Comparison of ENCODE assay signal across 9 cellular contexts in the genomic region with DNA sequence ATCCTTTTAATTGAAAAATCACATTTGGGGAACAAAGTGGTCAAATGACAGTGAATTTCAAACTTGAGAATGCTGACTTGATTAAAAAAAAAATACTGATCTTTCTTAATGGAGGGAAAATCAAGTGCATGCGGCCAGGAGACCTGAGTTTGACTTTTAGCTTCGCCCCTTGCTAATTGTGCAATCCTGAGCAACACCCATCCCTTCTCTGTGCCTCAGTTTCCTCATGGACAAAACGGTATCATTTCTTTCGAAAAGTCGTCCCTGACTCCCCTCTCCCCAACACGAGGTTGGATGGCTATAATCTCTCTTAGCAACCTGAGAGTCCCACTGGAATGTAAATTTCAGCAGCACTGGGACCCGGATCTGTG. TPM values are rescaled to one million over a fixed set of nuclear protein-coding genes. Genes with fewer than 3 reads are reported as not detected.
DNase-seq lines count a peak whose midpoint lies in the region; ATAC-seq, FAIRE-seq and TF ChIP-seq lines count a peak whose summit lies in the region.
"Had no signal": no experiment of that assay in that cellular context is flagged by ENCODE, and none has a peak within 500 bp of the region (broad histone marks: within the 10 kb centered on the region; RNA-seq: fewer than 3 reads in every experiment).

No MANE protein-coding gene starts in this region.

- TF ChIP-seq CTCF in astrocyte (IDR thresholded peaks at IDR 0.05; ENCODE audit: insufficient read depth, low read depth, low read length) (no peak), keratinocyte (optimal IDR thresholded peaks at IDR 0.05 in 1 of 3, IDR thresholded peaks at IDR 0.05 in 1 of 3, conservative IDR thresholded peaks at IDR 0.05 in 1 of 3; ENCODE audit: extremely low read depth in 1 of 3, insufficient read depth in 2 of 3, low read length in 3 of 3) (no peak), stomach (IDR thresholded peaks at IDR 0.05) (no peak), mucosa of descending colon (IDR thresholded peaks at IDR 0.05) (no peak)

- ATAC-seq in mucosa of descending colon: no peak

- H3K27ac Mint-ChIP-seq in activated T-cell treated with anti-CD3 and anti-CD28 coated beads, Interleukin-2, amount 50 U/mL, for 24 hours: no peak overlapping the region
- peak overlapping the region; percentile 87 for H3K27ac Mint-ChIP-seq in astrocyte (ENCODE audit: unreplicated experiment)

- H3K4me1 ChIP-seq in astrocyte (ENCODE audit: insufficient read depth, low read length): peaks cover 26% of the 10 kb centered on the region
- H3K4me1 ChIP-seq in keratinocyte (ENCODE audit: control insufficient read depth, extremely low read depth, insufficient read depth, low read length): peaks cover 40% of the 10 kb centered on the region
- peaks cover 17 to 48% (median 36%) of the 10 kb centered on the region in 4 donors for H3K4me1 ChIP-seq in stomach
- peaks cover 13% of the 10 kb centered on the region for H3K4me1 ChIP-seq in mucosa of descending colon (ENCODE audit: low read depth)

- H3K36me3 ChIP-seq in astrocyte (ENCODE audit: insufficient read depth, low read length) (no peaks in the 10 kb centered on the region), keratinocyte (ENCODE audit: control insufficient read depth in 2 of 2, extremely low read depth in 1 of 2, insufficient read depth in 2 of 2, low read length in 2 of 2) (peaks cover 0 to 10% of the 10 kb centered on the region in 2 experiments), stomach (no peaks in the 10 kb centered on the region), mucosa of descending colon (ENCODE audit: low read depth) (no peaks in the 10 kb centered on the region)

- intact Hi-C loops in stomach (cut with DNase I; ENCODE audit: low total_unique reads): loop anchor here (5.0 to 10.0 kb wide), 3 partner anchors 198 to 650 kb away; no protein-coding TSS in a partner anchor
- intact Hi-C loops in mucosa of descending colon (cut with DNase I, micrococcal nuclease): loop anchor here in 1 of 2 donors (5.0 kb wide), 1 partner anchor 650 kb away; no protein-coding TSS in a partner anchor

- no peaks in the 10 kb centered on the region for H3K9me3 ChIP-seq in astrocyte (ENCODE audit: insufficient read depth, low read depth, low read length)
- no peaks in the 10 kb centered on the region for H3K9me3 ChIP-seq in keratinocyte (ENCODE audit: control insufficient read depth, low read depth, low read length)
- no peaks in the 10 kb centered on the region for H3K9me3 ChIP-seq in stomach
- no peaks in the 10 kb centered on the region for H3K9me3 ChIP-seq in mucosa of descending colon

- no peaks in the 10 kb centered on the region for H4K20me1 ChIP-seq in astrocyte (ENCODE audit: insufficient read depth, low read length)
- H4K20me1 ChIP-seq in keratinocyte (ENCODE audit: control insufficient read depth, extremely low read depth, insufficient read depth, low read length): no peaks in the 10 kb centered on the region

- no peak for TF ChIP-seq EP300 in stomach (IDR thresholded peaks at IDR 0.05)

- no peaks in the 10 kb centered on the region for H3K9me3 Mint-ChIP-seq in activated T-cell treated with anti-CD3 and anti-CD28 coated beads, Interleukin-2, amount 50 U/mL, for 24 hours
- no peaks in the 10 kb centered on the region for H3K9me3 Mint-ChIP-seq in astrocyte (ENCODE audit: unreplicated experiment)

- H3K4me2 ChIP-seq in astrocyte (ENCODE audit: low read length) (peak overlapping the region; percentile 96), keratinocyte (ENCODE audit: control insufficient read depth, extremely low read depth, insufficient read depth, low read depth, low read length) (peak overlapping the region; percentile 68)

- FAIRE-seq in astrocyte (lab: Jason Lieb, UNC) (no peak), keratinocyte (lab: Jason Lieb, UNC) (no peak)

- H3K4me3 ChIP-seq in astrocyte (ENCODE audit: insufficient read depth, low read depth, low read length) (peak overlapping the region; percentile 77), keratinocyte (ENCODE audit: control insufficient read depth in 2 of 3, extremely low read depth in 1 of 3, insufficient read depth in 2 of 3, low read depth in 1 of 3, low read length in 3 of 3) (peak overlapping the region; percentile 50 to 91 (median 56)), stomach (peak overlapping the region in 2 of 4 donors; percentile 65 to 77), mucosa of descending colon (no peak overlapping the region)

- DNase-seq in activated T-cell treated with anti-CD3 and anti-CD28 coated beads, Interleukin-2, amount 50 U/mL, for 24 hours: no peak
- DNase-seq in activated T-cell treated with anti-CD3 and anti-CD28 coated beads for 4 hours: no peak
- DNase-seq in astrocyte (ENCODE audit: low read depth): no peak
- no peak for DNase-seq in keratinocyte (ENCODE audit: low read depth, low spot score)
- no peak for DNase-seq in stomach
- DNase-seq in AML-193 (lab: John Stamatoyannopoulos, UW): no peak
- DNase-seq in NCI-H748 (lab: John Stamatoyannopoulos, UW; ENCODE audit: unreplicated experiment): no peak
- no peak for DNase-seq in mucosa of descending colon

- H2AFZ ChIP-seq in astrocyte (ENCODE audit: low read depth, low read length) (peak overlapping the region; percentile 82), keratinocyte (ENCODE audit: control insufficient read depth, low read length) (peak overlapping the region; percentile 48)

- peak overlapping the region; percentile 91 for H3K9ac ChIP-seq in astrocyte (ENCODE audit: low read length)
- H3K9ac ChIP-seq in keratinocyte (ENCODE audit: control insufficient read depth, extremely low read depth, insufficient read depth, low read length): peak overlapping the region; percentile 91

- no peaks in the 10 kb centered on the region for H3K9me1 ChIP-seq in keratinocyte (ENCODE audit: control insufficient read depth, extremely low read depth, insufficient read depth, low read length)

- peaks cover 67% of the 10 kb centered on the region for H3K27me3 Mint-ChIP-seq in activated T-cell treated with anti-CD3 and anti-CD28 coated beads, Interleukin-2, amount 50 U/mL, for 24 hours
- peaks cover under 1% of the 10 kb centered on the region for H3K27me3 Mint-ChIP-seq in astrocyte (ENCODE audit: low read depth, unreplicated experiment)

- dilution Hi-C loops in keratinocyte (cut with MboI; ENCODE audit: extremely low pct_ligation_motif_present, low sequenced_read_pairs): loop anchor here (25.0 kb wide), 1 partner anchor 195 kb away; no protein-coding TSS in a partner anchor

- H3K79me2 ChIP-seq in astrocyte (ENCODE audit: insufficient read depth, low read length) (peaks cover 28% of the 10 kb centered on the region), keratinocyte (ENCODE audit: control insufficient read depth, insufficient read depth, low read length) (peaks cover 32% of the 10 kb centered on the region)

- peak overlapping the region; percentile 60 for H3K4me3 Mint-ChIP-seq in activated T-cell treated with anti-CD3 and anti-CD28 coated beads, Interleukin-2, amount 50 U/mL, for 24 hours
- H3K4me3 Mint-ChIP-seq in astrocyte (ENCODE audit: unreplicated experiment): peak overlapping the region; percentile 84

- H3K27ac ChIP-seq in astrocyte (ENCODE audit: low read depth, low read length): peak overlapping the region; percentile 91
- H3K27ac ChIP-seq in keratinocyte (ENCODE audit: control insufficient read depth, insufficient read depth, low read length): peak overlapping the region; percentile 95
- H3K27ac ChIP-seq in stomach: peak overlapping the region in 3 of 5 donors; percentile 76 to 86 (median 81)
- H3K27ac ChIP-seq: C4-2B had no signal

- no peaks in the 10 kb centered on the region for H3K36me3 Mint-ChIP-seq in activated T-cell treated with anti-CD3 and anti-CD28 coated beads, Interleukin-2, amount 50 U/mL, for 24 hours (ENCODE audit: low read depth)
- no peaks in the 10 kb centered on the region for H3K36me3 Mint-ChIP-seq in astrocyte (ENCODE audit: low read depth, unreplicated experiment)

- 53 to 62% (median 58%) methylated on average over 7 of the region's 7 CpGs for WGBS in stomach, 5 donors

- no peak for TF ChIP-seq POLR2A in stomach (IDR thresholded peaks at IDR 0.05)

- H3K27me3 ChIP-seq in astrocyte (ENCODE audit: insufficient read depth, low read length) (no peaks in the 10 kb centered on the region), keratinocyte (ENCODE audit: control insufficient read depth, extremely low read depth, insufficient read depth, low read length) (no peaks in the 10 kb centered on the region), stomach (peaks cover 0 to 78% (median 47%) of the 10 kb centered on the region in 3 donors)

- peaks cover 16% of the 10 kb centered on the region for H3K4me1 Mint-ChIP-seq in activated T-cell treated with anti-CD3 and anti-CD28 coated beads, Interleukin-2, amount 50 U/mL, for 24 hours (ENCODE audit: low read depth)
- H3K4me1 Mint-ChIP-seq in astrocyte (ENCODE audit: low read depth, unreplicated experiment): peaks cover 28% of the 10 kb centered on the region

RNA-seq across cellular contexts. Expression of gene FJX1, which starts 1.0 kb away (rescaled TPM):
- total RNA-seq in astrocyte (47.9 and 50.2 TPM in 2 replicates), stomach (1 to 10 TPM in 2 of 5 donors, under 1 TPM in 1, not detected in 2; 0.45 to 5.2 (median 3.7) TPM), mucosa of descending colon (1 to 10 TPM in 1 of 3 donors, under 1 TPM in 2; 0.36 to 1.7 (median 0.84) TPM)
- polyA plus RNA-seq in keratinocyte (19.0 to 25.3 TPM (median 19.7 TPM) in 3 replicates), stomach (1 to 10 TPM in 2 of 3 donors, under 1 TPM in 1; 0.46 to 4.2 (median 2.6) TPM)
- 12.6 TPM for polyA plus RNA-seq in keratinocyte (2011; ENCODE audit: low read depth)
- polyA plus RNA-seq in keratinocyte (2011; cell fraction: cytosol; rRNA removed): 8.5 and 17.4 TPM in 2 replicates
- polyA plus RNA-seq in keratinocyte (2011; cell fraction: nucleus; rRNA removed): 26.3 and 34.6 TPM in 2 replicates
- polyA plus RNA-seq in keratinocyte (2012; ENCODE audit: low replicate concordance): 30.7 and 61.7 TPM in 2 replicates
- polyA minus RNA-seq in keratinocyte: 8.9 to 30.3 TPM (median 10.4 TPM) in 3 replicates
- polyA minus RNA-seq in keratinocyte (2011; cell fraction: cytosol; rRNA and poly(A)+ RNA removed): 61.8 TPM
- polyA minus RNA-seq in keratinocyte (2011; cell fraction: nucleus; rRNA and poly(A)+ RNA removed): 28.4 and 32.3 TPM in 2 replicates

RNA-seq across cellular contexts. Expression of gene TRIM44, which starts 45.3 kb away (rescaled TPM):
- total RNA-seq in astrocyte (61.0 and 62.4 TPM in 2 replicates), stomach (10 to 100 TPM; 14.5 to 65.3 (median 40.6) TPM), mucosa of descending colon (10 to 100 TPM; 43.0 to 83.6 (median 43.9) TPM)
- polyA plus RNA-seq in keratinocyte (40.4 to 49.6 TPM (median 48.3 TPM) in 3 replicates), stomach (10 to 100 TPM in 2 of 3 donors, 1 to 10 TPM in 1; 5.1 to 15.1 (median 13.1) TPM)
- 12.0 TPM for polyA plus RNA-seq in keratinocyte (2011; ENCODE audit: low read depth)
- 39.6 and 50.9 TPM in 2 replicates for polyA plus RNA-seq in keratinocyte (2011; cell fraction: cytosol; rRNA removed)
- polyA plus RNA-seq in keratinocyte (2011; cell fraction: nucleus; rRNA removed): 76.9 and 84.0 TPM in 2 replicates
- polyA plus RNA-seq in keratinocyte (2012; ENCODE audit: low replicate concordance): 8.4 and 31.3 TPM in 2 replicates
- 27.0 to 79.5 TPM (median 67.1 TPM) in 3 replicates for polyA minus RNA-seq in keratinocyte
- polyA minus RNA-seq in keratinocyte (2011; cell fraction: cytosol; rRNA and poly(A)+ RNA removed): 41.6 TPM
- polyA minus RNA-seq in keratinocyte (2011; cell fraction: nucleus; rRNA and poly(A)+ RNA removed): 9.2 and 36.5 TPM in 2 replicates
